ENCODE assay signal across 31 cellular contexts in genomic region chr6:29477923-29478450, GRCh38. TPM values are rescaled to one million over a fixed set of nuclear protein-coding genes. Genes with fewer than 3 reads are reported as not detected.
"Had no signal": no experiment of that assay in that cellular context is flagged by ENCODE, and none has a peak within 500 bp of the region (broad histone marks: within the 10 kb centered on the region; RNA-seq: fewer than 3 reads in every experiment).

No MANE protein-coding gene starts in this region.

- ATAC-seq: activated CD8-positive, alpha-beta memory T cell treated with anti-CD3 and anti-CD28 coated beads, Interleukin-2, amount 10 ng/mL, durations not matched to agents 7 days and 5 days; Panc1; Right ventricle myocardium inferior; T-cell had no signal

- H3K27ac Mint-ChIP-seq: activated B cell treated with CpG ODN at 0.5 μM for 24 hours; activated CD4-positive, alpha-beta T cell treated with anti-CD3 and anti-CD28 coated beads, Interleukin-2, amount 10 ng/mL, durations not matched to agents 24 days and 14 days; activated CD8-positive, alpha-beta memory T cell treated with anti-CD3 and anti-CD28 coated beads, Interleukin-2, amount 10 ng/mL, durations not matched to agents 7 days and 5 days; activated naive CD4-positive, alpha-beta T cell treated with anti-CD3 and anti-CD28 coated beads, Interleukin-2, amount 50 U/mL, for 24 hours; activated T-cell treated with anti-CD3 and anti-CD28 coated beads, Interleukin-2, amount 50 U/mL, for 24 hours; activated T-helper 1 cell treated with anti-CD3 and anti-CD28 coated beads, Interleukin-12 subunit alpha, Interleukin-12 subunit beta, Interleukin-2, Interleukin-4 antibody, amounts not matched to agents 30 ng/mL and 10 ng/mL and 1 ng/mL, durations not matched to agents 14 hours and 24 hours and 36 hours; T-cell had no signal

- H3K4me3 ChIP-seq: breast epithelium, SK-N-MC had no signal

- H3K4me1 ChIP-seq: breast epithelium had no signal

- H3K36me3 ChIP-seq: breast epithelium had no signal

- H3K4me1 Mint-ChIP-seq: activated B cell treated with CpG ODN at 0.5 μM for 24 hours; activated CD4-positive, alpha-beta T cell treated with anti-CD3 and anti-CD28 coated beads, Interleukin-2, amount 10 ng/mL, durations not matched to agents 24 days and 14 days; activated CD8-positive, alpha-beta memory T cell treated with anti-CD3 and anti-CD28 coated beads, Interleukin-2, amount 10 ng/mL, durations not matched to agents 7 days and 5 days; activated naive CD4-positive, alpha-beta T cell treated with anti-CD3 and anti-CD28 coated beads, Interleukin-2, amount 50 U/mL, for 24 hours; T-cell had no signal

- H3K9me3 Mint-ChIP-seq: activated CD4-positive, alpha-beta T cell treated with anti-CD3 and anti-CD28 coated beads, Interleukin-2, amount 10 ng/mL, durations not matched to agents 24 days and 14 days; activated naive CD4-positive, alpha-beta T cell treated with anti-CD3 and anti-CD28 coated beads, Interleukin-2, amount 50 U/mL, for 24 hours; activated T-cell treated with anti-CD3 and anti-CD28 coated beads, Interleukin-2, amount 50 U/mL, for 24 hours; activated T-helper 1 cell treated with anti-CD3 and anti-CD28 coated beads, Interleukin-12 subunit alpha, Interleukin-12 subunit beta, Interleukin-2, Interleukin-4 antibody, amounts not matched to agents 30 ng/mL and 10 ng/mL and 1 ng/mL, durations not matched to agents 14 hours and 24 hours and 36 hours had no signal

- H3K27me3 ChIP-seq: breast epithelium had no signal

- DNase-seq: activated B cell treated with CpG ODN at 0.5 μM for 24 hours; activated CD4-positive, alpha-beta T cell treated with anti-CD3 and anti-CD28 coated beads for 1 hour; activated CD4-positive, alpha-beta T cell treated with anti-CD3 and anti-CD28 coated beads, Interleukin-2, amount 50 U/mL, for 48 hours; activated CD8-positive, alpha-beta memory T cell treated with anti-CD3 and anti-CD28 coated beads, Interleukin-2, amount 10 ng/mL, durations not matched to agents 7 days and 5 days; activated effector memory CD4-positive, alpha-beta T cell treated with Interleukin-2 at 50 U/mL for 16 hours; activated naive CD4-positive, alpha-beta T cell; activated T-cell treated with anti-CD3 and anti-CD28 coated beads, Interleukin-2, amount 50 U/mL, for 24 hours; aorta; caudate nucleus; Karpas-422; MM.1S; NCI-H1105 treated with DMSO at 0.1 percent for 48 hours; NCI-H1930; NCI-H2171; NCI-H2227 treated with DMSO at 0.1 percent for 48 hours; NCI-H446 treated with DMSO at 0.1 percent for 48 hours; NCI-H524 treated with DMSO at 0.1 percent for 48 hours; NCI-H748 treated with DMSO at 0.1 percent for 48 hours; RPMI8226; T-cell; T-helper 2 cell; T1000 had no signal

- H3K36me3 Mint-ChIP-seq: activated CD8-positive, alpha-beta memory T cell treated with anti-CD3 and anti-CD28 coated beads, Interleukin-2, amount 10 ng/mL, durations not matched to agents 7 days and 5 days; activated naive CD4-positive, alpha-beta T cell treated with anti-CD3 and anti-CD28 coated beads, Interleukin-2, amount 50 U/mL, for 24 hours; T-cell had no signal

- H3K4me3 Mint-ChIP-seq: activated B cell treated with CpG ODN at 0.5 μM for 24 hours; activated CD4-positive, alpha-beta T cell treated with anti-CD3 and anti-CD28 coated beads, Interleukin-2, amount 10 ng/mL, durations not matched to agents 24 days and 14 days; activated CD8-positive, alpha-beta memory T cell treated with anti-CD3 and anti-CD28 coated beads, Interleukin-2, amount 10 ng/mL, durations not matched to agents 7 days and 5 days; activated naive CD4-positive, alpha-beta T cell treated with anti-CD3 and anti-CD28 coated beads, Interleukin-2, amount 50 U/mL, for 24 hours; activated T-cell treated with anti-CD3 and anti-CD28 coated beads, Interleukin-2, amount 50 U/mL, for 24 hours; activated T-helper 1 cell treated with anti-CD3 and anti-CD28 coated beads, Interleukin-12 subunit alpha, Interleukin-12 subunit beta, Interleukin-2, Interleukin-4 antibody, amounts not matched to agents 30 ng/mL and 10 ng/mL and 1 ng/mL, durations not matched to agents 14 hours and 24 hours and 36 hours; T-cell had no signal

- H3K27ac ChIP-seq: breast epithelium, SK-N-MC had no signal

RNA-seq across cellular contexts. Expression of gene MAS1L, which starts 9.8 kb away (rescaled TPM):
- total RNA-seq: activated B cell treated with CpG ODN at 0.5 μM for 24 hours; activated CD4-positive, alpha-beta T cell treated with anti-CD3 and anti-CD28 coated beads, Interleukin-2, amount 10 ng/mL, durations not matched to agents 24 days and 14 days; activated CD8-positive, alpha-beta memory T cell treated with anti-CD3 and anti-CD28 coated beads, Interleukin-2, amount 10 ng/mL, durations not matched to agents 7 days and 5 days; activated T-helper 1 cell treated with anti-CD3 and anti-CD28 coated beads, Interleukin-12 subunit alpha, Interleukin-12 subunit beta, Interleukin-2, Interleukin-4 antibody, amounts not matched to agents 30 ng/mL and 10 ng/mL and 1 ng/mL, durations not matched to agents 14 hours and 24 hours and 36 hours; cerebellum; OCI-LY7; Right ventricle myocardium inferior; T-cell had no signal
- polyA plus RNA-seq: aorta had no signal

RNA-seq across cellular contexts. Expression of gene OR2H1, which starts 21.0 kb away (rescaled TPM):
- total RNA-seq: activated B cell treated with CpG ODN at 0.5 μM for 24 hours; activated CD4-positive, alpha-beta T cell treated with anti-CD3 and anti-CD28 coated beads, Interleukin-2, amount 10 ng/mL, durations not matched to agents 24 days and 14 days; activated CD8-positive, alpha-beta memory T cell treated with anti-CD3 and anti-CD28 coated beads, Interleukin-2, amount 10 ng/mL, durations not matched to agents 7 days and 5 days; activated T-helper 1 cell treated with anti-CD3 and anti-CD28 coated beads, Interleukin-12 subunit alpha, Interleukin-12 subunit beta, Interleukin-2, Interleukin-4 antibody, amounts not matched to agents 30 ng/mL and 10 ng/mL and 1 ng/mL, durations not matched to agents 14 hours and 24 hours and 36 hours; aorta; breast epithelium; cerebellum; OCI-LY7; Right ventricle myocardium inferior; T-cell had no signal
- polyA plus RNA-seq: aorta had no signal

RNA-seq across cellular contexts. Expression of gene OR11A1, which starts 21.1 kb away (rescaled TPM):
- total RNA-seq: activated B cell treated with CpG ODN at 0.5 μM for 24 hours; activated CD4-positive, alpha-beta T cell treated with anti-CD3 and anti-CD28 coated beads, Interleukin-2, amount 10 ng/mL, durations not matched to agents 24 days and 14 days; activated CD8-positive, alpha-beta memory T cell treated with anti-CD3 and anti-CD28 coated beads, Interleukin-2, amount 10 ng/mL, durations not matched to agents 7 days and 5 days; activated T-helper 1 cell treated with anti-CD3 and anti-CD28 coated beads, Interleukin-12 subunit alpha, Interleukin-12 subunit beta, Interleukin-2, Interleukin-4 antibody, amounts not matched to agents 30 ng/mL and 10 ng/mL and 1 ng/mL, durations not matched to agents 14 hours and 24 hours and 36 hours; aorta; breast epithelium; cerebellum; OCI-LY7; Right ventricle myocardium inferior; T-cell had no signal
- polyA plus RNA-seq: aorta had no signal

RNA-seq across cellular contexts. Expression of gene OR10C1, which starts 38.9 kb away (rescaled TPM):
- total RNA-seq: activated B cell treated with CpG ODN at 0.5 μM for 24 hours; activated CD4-positive, alpha-beta T cell treated with anti-CD3 and anti-CD28 coated beads, Interleukin-2, amount 10 ng/mL, durations not matched to agents 24 days and 14 days; activated CD8-positive, alpha-beta memory T cell treated with anti-CD3 and anti-CD28 coated beads, Interleukin-2, amount 10 ng/mL, durations not matched to agents 7 days and 5 days; activated T-helper 1 cell treated with anti-CD3 and anti-CD28 coated beads, Interleukin-12 subunit alpha, Interleukin-12 subunit beta, Interleukin-2, Interleukin-4 antibody, amounts not matched to agents 30 ng/mL and 10 ng/mL and 1 ng/mL, durations not matched to agents 14 hours and 24 hours and 36 hours; aorta; breast epithelium; cerebellum; OCI-LY7; Right ventricle myocardium inferior; T-cell had no signal
- polyA plus RNA-seq: aorta had no signal
